ENCODE assay signal across 9 cellular contexts in the genomic region with DNA sequence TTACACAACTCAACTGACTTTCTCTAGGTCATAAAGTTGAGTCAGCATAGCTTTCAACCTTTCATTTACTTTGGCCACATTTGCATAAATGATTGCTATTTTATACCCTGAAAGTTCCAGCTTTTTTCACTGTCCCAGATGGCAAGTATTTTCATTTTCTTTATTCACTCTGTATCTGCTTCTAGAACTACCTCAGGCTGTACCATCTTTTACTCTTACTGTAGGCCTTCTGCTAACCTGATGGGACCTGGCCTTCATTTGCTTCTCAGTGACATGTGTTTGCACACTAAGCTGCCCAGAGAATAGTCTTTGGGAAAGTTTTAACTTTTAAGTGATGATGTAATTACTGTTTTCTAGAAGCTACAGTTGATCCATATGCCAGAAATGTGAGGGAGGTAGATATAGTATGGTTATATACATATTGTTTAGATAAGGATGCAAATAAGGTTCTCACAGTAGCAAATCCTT.
DNase-seq lines count a peak whose midpoint lies in the region; ATAC-seq and TF ChIP-seq lines count a peak whose summit lies in the region.
"Had no signal": no experiment of that assay in that cellular context is flagged by ENCODE, and none has a peak within 500 bp of the region (broad histone marks: within the 10 kb centered on the region; RNA-seq: fewer than 3 reads in every experiment).

No MANE protein-coding gene starts in this region.

- H3K27ac ChIP-seq in SK-N-MC = peak overlapping the region; percentile 88
- peak overlapping the region in 1 of 2 donors; percentile 53 for H3K27ac ChIP-seq in uterus

- H3K4me1 ChIP-seq in uterus = no peaks in the 10 kb centered on the region

- no peak for TF ChIP-seq POLR2A in uterus (IDR thresholded peaks at IDR 0.05)

- no peak for TF ChIP-seq CTCF in uterus (IDR thresholded peaks at IDR 0.05)

- H3K4me3 Mint-ChIP-seq in stimulated activated naive CD8-positive, alpha-beta T cell treated with anti-CD3 and anti-CD28 coated beads, Interleukin-15, Interleukin-2, amounts not matched to agents 100 ng/mL and 50 ng/mL, for 24 hours = peak overlapping the region; percentile 62
- H3K4me3 Mint-ChIP-seq in immature natural killer cell = peak overlapping the region; percentile 56 to 65 (median 59)

- no peaks in the 10 kb centered on the region for H3K9me3 ChIP-seq in SK-N-MC (ENCODE audit: low read depth, low read length)
- H3K9me3 ChIP-seq in uterus = no peaks in the 10 kb centered on the region

- no peak overlapping the region for H3K9ac ChIP-seq in SK-N-MC (ENCODE audit: insufficient read length)

- H3K27me3 Mint-ChIP-seq in stimulated activated naive CD8-positive, alpha-beta T cell treated with anti-CD3 and anti-CD28 coated beads, Interleukin-15, Interleukin-2, amounts not matched to agents 100 ng/mL and 50 ng/mL, for 24 hours = no peaks in the 10 kb centered on the region
- H3K27me3 Mint-ChIP-seq in immature natural killer cell (ENCODE audit: low read depth in 3 of 3) = peaks cover 2 to 11% (median 8%) of the 10 kb centered on the region in 3 donors

- H3K4me1 Mint-ChIP-seq in stimulated activated naive CD8-positive, alpha-beta T cell treated with anti-CD3 and anti-CD28 coated beads, Interleukin-15, Interleukin-2, amounts not matched to agents 100 ng/mL and 50 ng/mL, for 24 hours (ENCODE audit: low read depth) = peaks cover 98% of the 10 kb centered on the region
- H3K4me1 Mint-ChIP-seq in immature natural killer cell = peaks cover 84 to 99% of the 10 kb centered on the region in 2 donors

- intact Hi-C loops in uterus (cut with DNase I; ENCODE audit: low total_unique reads) = no loop called here

- no peaks in the 10 kb centered on the region for H3K27me3 ChIP-seq in uterus

- H3K4me3 ChIP-seq in SK-N-MC (peak overlapping the region; percentile 22; the same call in 1 of the 2 replicates), uterus (no peak overlapping the region)

- DNase-seq in stimulated activated naive CD8-positive, alpha-beta T cell treated with anti-CD3 and anti-CD28 coated beads, Interleukin-15, Interleukin-2, amounts not matched to agents 100 U/mL and 50 U/mL, for 24 hours = no peak
- no peak for DNase-seq in SK-N-MC (ENCODE audit: low read depth, low spot score)
- DNase-seq in immature natural killer cell = peak in 2 of 3 donors; percentile 25 to 34
- DNase-seq in NCI-H2227 (lab: John Stamatoyannopoulos, UW; ENCODE audit: unreplicated experiment) = no peak
- DNase-seq in MV-4-11 (lab: John Stamatoyannopoulos, UW) = no peak
- DNase-seq in uterus = no peak
- no peak for DNase-seq in SIG-M5 treated with dmso at 0.1 percent for 504 hours (lab: John Stamatoyannopoulos, UW; ENCODE audit: unreplicated experiment)
- DNase-seq: SHP77 had no signal

- peaks cover 7% of the 10 kb centered on the region; the same call in 1 of the 2 replicates for H3K36me3 ChIP-seq in SK-N-MC (ENCODE audit: insufficient read depth, low read length)
- no peaks in the 10 kb centered on the region for H3K36me3 ChIP-seq in uterus

- no peaks in the 10 kb centered on the region for H3K9me3 Mint-ChIP-seq in stimulated activated naive CD8-positive, alpha-beta T cell treated with anti-CD3 and anti-CD28 coated beads, Interleukin-15, Interleukin-2, amounts not matched to agents 100 ng/mL and 50 ng/mL, for 24 hours
- no peaks in the 10 kb centered on the region for H3K9me3 Mint-ChIP-seq in immature natural killer cell

- no peak for ATAC-seq in stimulated activated naive CD8-positive, alpha-beta T cell treated with anti-CD3 and anti-CD28 coated beads, Interleukin-15, Interleukin-2, amounts not matched to agents 100 U/mL and 50 U/mL, for 24 hours

- H3K36me3 Mint-ChIP-seq in stimulated activated naive CD8-positive, alpha-beta T cell treated with anti-CD3 and anti-CD28 coated beads, Interleukin-15, Interleukin-2, amounts not matched to agents 100 ng/mL and 50 ng/mL, for 24 hours (ENCODE audit: low read depth) = peaks cover 26% of the 10 kb centered on the region
- peaks cover 0 to 6% (median 0%) of the 10 kb centered on the region in 3 donors for H3K36me3 Mint-ChIP-seq in immature natural killer cell

- H3K27ac Mint-ChIP-seq in stimulated activated naive CD8-positive, alpha-beta T cell treated with anti-CD3 and anti-CD28 coated beads, Interleukin-15, Interleukin-2, amounts not matched to agents 100 ng/mL and 50 ng/mL, for 24 hours = peak overlapping the region; percentile 98
- H3K27ac Mint-ChIP-seq in immature natural killer cell = peak overlapping the region; percentile 95 to 99 (median 98)

Comparison
In these comparisons a context has a peak if more than half of its experiments do, and no peak if none do; other contexts are left out.
1. DNase-seq: peak in immature natural killer cell (2 of 3); none in stimulated activated naive CD8-positive, alpha-beta T cell treated with anti-CD3 and anti-CD28 coated beads, Interleukin-15, Interleukin-2, amounts not matched to agents 100 U/mL and 50 U/mL, for 24 hours (single experiment), SK-N-MC (single experiment), NCI-H2227 (single experiment), MV-4-11 (single experiment), uterus (0 of 2) and SIG-M5 treated with dmso at 0.1 percent for 504 hours (single experiment).